ENCODE assay signal across 1 cellular context in the genomic region with DNA sequence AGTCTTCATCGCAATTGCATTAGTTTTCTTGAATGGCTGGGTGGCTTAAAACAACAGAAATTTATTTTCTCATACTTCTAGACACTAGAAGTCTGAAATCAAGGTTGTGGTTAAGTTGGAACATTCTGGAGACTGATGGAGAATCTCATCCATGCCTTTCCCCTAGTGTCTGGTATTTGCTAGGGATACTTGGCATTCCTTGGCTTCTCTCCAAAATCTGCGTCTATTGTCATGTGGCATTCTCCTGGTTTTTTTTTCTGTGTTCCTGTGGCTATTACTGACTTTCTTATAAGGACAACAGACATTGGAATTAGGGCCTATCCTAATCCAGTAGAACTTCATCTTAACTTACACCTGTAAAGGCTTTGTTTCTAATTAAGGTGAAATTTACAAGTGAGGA.
TF ChIP-seq lines count a peak whose summit lies in the region.

No MANE protein-coding gene starts in this region.

TF ChIP-seq in HepG2, 621 proteins besides CTCF, POLR2A, EP300 and RAD21 (continued from another document):
- TF ChIP-seq ZNF710 (CRISPR knock-in tag; IDR thresholded peaks at IDR 0.05; ENCODE audit: borderline replicate concordance) (no peak), TEAD3 (CRISPR knock-in tag; optimal IDR thresholded peaks at IDR 0.05; ENCODE audit: borderline replicate concordance) (peak; percentile 92), SOX13 (IDR thresholded peaks at IDR 0.05) (no peak), SOX13 (CRISPR knock-in tag; conservative IDR thresholded peaks at IDR 0.05 in 1 of 2, IDR thresholded peaks at IDR 0.05 in 1 of 2) (peak in 1 of 2 experiments; percentile 55; a peak in 1 of 4 replicates), CCAR2 (optimal IDR thresholded peaks at IDR 0.05; ENCODE audit: low read depth, low read length) (no peak), ZNF724P (CRISPR knock-in tag; IDR thresholded peaks at IDR 0.05; ENCODE audit: borderline replicate concordance) (no peak), U2AF1 (optimal IDR thresholded peaks at IDR 0.05; ENCODE audit: low read depth, low read length) (no peak)
- TF ChIP-seq, protein P1, sequence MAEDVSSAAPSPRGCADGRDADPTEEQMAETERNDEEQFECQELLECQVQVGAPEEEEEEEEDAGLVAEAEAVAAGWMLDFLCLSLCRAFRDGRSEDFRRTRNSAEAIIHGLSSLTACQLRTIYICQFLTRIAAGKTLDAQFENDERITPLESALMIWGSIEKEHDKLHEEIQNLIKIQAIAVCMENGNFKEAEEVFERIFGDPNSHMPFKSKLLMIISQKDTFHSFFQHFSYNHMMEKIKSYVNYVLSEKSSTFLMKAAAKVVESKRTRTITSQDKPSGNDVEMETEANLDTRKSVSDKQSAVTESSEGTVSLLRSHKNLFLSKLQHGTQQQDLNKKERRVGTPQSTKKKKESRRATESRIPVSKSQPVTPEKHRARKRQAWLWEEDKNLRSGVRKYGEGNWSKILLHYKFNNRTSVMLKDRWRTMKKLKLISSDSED (CRISPR knock-in tag; IDR thresholded peaks at IDR 0.05), result no peak
